19 cellular contexts compared by ENCODE assay signal in genomic region chr11:112367453-112367852, GRCh38.
A peak's percentile ranks its signal among the peaks of the same experiment; 100 is the strongest.
DNase-seq lines count a peak whose midpoint lies in the region; ATAC-seq and TF ChIP-seq lines count a peak whose summit lies in the region.
"Had no signal": no experiment of that assay in that cellular context is flagged by ENCODE, and none has a peak within 500 bp of the region (broad histone marks: within the 10 kb centered on the region; RNA-seq: fewer than 3 reads in every experiment).

No MANE protein-coding gene starts in this region.

- dilution Hi-C loops in IMR-90 (cut with HindIII; ENCODE audit: low sequenced_read_pairs, unreplicated experiment): no loop called here

- H3K27me3 ChIP-seq in IMR-90 (ENCODE audit: control insufficient read depth, insufficient read depth, low read length) (no peaks in the 10 kb centered on the region), endodermal cell (ENCODE audit: control insufficient read depth, insufficient read depth, low read length, poor library complexity, severe bottlenecking) (no peaks in the 10 kb centered on the region), vagina (no peaks in the 10 kb centered on the region)
- H3K27me3 ChIP-seq: BLaER1 had no signal

- intact Hi-C loops in IMR-90 (cut with micrococcal nuclease) (loop anchor here (5.0 kb wide), 1 partner anchor 145 kb away; no protein-coding TSS in a partner anchor), vagina (cut with DNase I) (no loop called here)

- no peak overlapping the region for H2AFZ ChIP-seq in IMR-90 (replicated peaks; ENCODE audit: low read length, poor library complexity)

- H2BK20ac ChIP-seq in IMR-90 (ENCODE audit: low read depth, low read length): peak overlapping the region; percentile 93

- H3K4me1 Mint-ChIP-seq in endodermal cell (peaks cover 16% of the 10 kb centered on the region), neural crest cell (peaks cover 13% of the 10 kb centered on the region)
- no peaks in the 10 kb centered on the region for H3K4me1 Mint-ChIP-seq in activated CD8-positive, alpha-beta T cell treated with anti-CD3 and anti-CD28 coated beads, Interleukin-2, amount 10 ng/mL, durations not matched to agents 7 days and 5 days (ENCODE audit: low read depth)
- H3K4me1 Mint-ChIP-seq: B cell; CD4-positive, CD25-positive, alpha-beta regulatory T cell had no signal

- no peak overlapping the region for H3K4me2 ChIP-seq in IMR-90 (ENCODE audit: low read depth, low read length)
- H3K4me2 ChIP-seq: BLaER1 had no signal

- in situ Hi-C loops in IMR-90 (cut with MboI; ENCODE audit: low sequenced_read_pairs): loop anchor here (10.0 kb wide), 1 partner anchor 143 kb away; the partner anchor contains the start of gene PTS

- H3K4me3 Mint-ChIP-seq in endodermal cell: no peak overlapping the region
- no peak overlapping the region for H3K4me3 Mint-ChIP-seq in neural crest cell
- H3K4me3 Mint-ChIP-seq in activated CD8-positive, alpha-beta T cell treated with anti-CD3 and anti-CD28 coated beads, Interleukin-2, amount 10 ng/mL, durations not matched to agents 7 days and 5 days: no peak overlapping the region
- H3K4me3 Mint-ChIP-seq: B cell; CD4-positive, CD25-positive, alpha-beta regulatory T cell; CD8-positive, alpha-beta T cell had no signal

- 70% methylated on average over 2 of the region's 3 CpGs; no CpG with 5 or more reads in 1 of the 2 experiments for WGBS in IMR-90 (ENCODE audit: extremely low coverage in 2 of 2, insufficient read length in 1 of 2), 2 experiments
- 67 to 84% methylated on average over 3 of the region's 3 CpGs for WGBS in endodermal cell (ENCODE audit: insufficient coverage in 1 of 2, insufficient read length in 1 of 2), 2 experiments

- no peak overlapping the region for H3K27ac ChIP-seq in IMR-90 (ENCODE audit: insufficient read depth, low read length)
- peak overlapping the region; percentile 10 for H3K27ac ChIP-seq in endodermal cell (ENCODE audit: low read depth, low read length)
- peak overlapping the region; percentile 78 for H3K27ac ChIP-seq in vagina
- H3K27ac ChIP-seq: BLaER1, C4-2B had no signal

- peak overlapping the region; percentile 89 for H4K91ac ChIP-seq in IMR-90 (ENCODE audit: insufficient read depth, low read depth, low read length)

- H3K9me3 Mint-ChIP-seq in endodermal cell (peaks cover 6% of the 10 kb centered on the region), neural crest cell (no peaks in the 10 kb centered on the region)
- no peaks in the 10 kb centered on the region for H3K9me3 Mint-ChIP-seq in activated CD8-positive, alpha-beta T cell treated with anti-CD3 and anti-CD28 coated beads, Interleukin-2, amount 10 ng/mL, durations not matched to agents 7 days and 5 days (ENCODE audit: insufficient read depth)

- peaks cover 28% of the 10 kb centered on the region for H3K9me1 ChIP-seq in IMR-90 (ENCODE audit: insufficient read depth, low read length)

- peak overlapping the region; percentile 33; the same call in 1 of the 2 replicates for H3K23ac ChIP-seq in IMR-90 (ENCODE audit: low read depth, low read length)

- H2AK9ac ChIP-seq in IMR-90 (replicated peaks; ENCODE audit: low read depth, low read length, poor library complexity): no peak overlapping the region

- peak overlapping the region; percentile 42 for H2BK5ac ChIP-seq in IMR-90 (ENCODE audit: low read depth, low read length, poor library complexity, severe bottlenecking)

- H2BK15ac ChIP-seq in IMR-90 (ENCODE audit: low read depth, low read length): peak overlapping the region; percentile 78; the same call in 2 of the 3 replicates

- POLR2A ChIA-PET in IMR-90 (lab: Charles Lee; ENCODE audit: unreplicated experiment): no interaction called here
- POLR2A ChIA-PET in activated CD8-positive, alpha-beta T cell treated with anti-CD3 and anti-CD28 coated beads, Interleukin-2, amount 10 ng/mL, durations not matched to agents 7 days and 5 days (lab: Charles Lee): no interaction called here

- H3K4me3 ChIP-seq in IMR-90 (ENCODE audit: insufficient read depth, low read depth, low read length) (no peak overlapping the region), endodermal cell (ENCODE audit: low read length) (no peak overlapping the region), vagina (no peak overlapping the region)
- H3K4me3 ChIP-seq: BLaER1, GM12878, HAP-1 had no signal

- peak overlapping the region; percentile 85 for H2AK5ac ChIP-seq in IMR-90 (ENCODE audit: low read depth, low read length)

- no peaks in the 10 kb centered on the region for H4K20me1 ChIP-seq in IMR-90 (ENCODE audit: insufficient read depth, low read length)
- H4K20me1 ChIP-seq: BLaER1 had no signal

- H3K4ac ChIP-seq in IMR-90 (ENCODE audit: low read depth, low read length): peak overlapping the region; percentile 93

- H3K36me3 ChIP-seq in IMR-90 (ENCODE audit: control insufficient read depth, insufficient read depth, low read length) (no peaks in the 10 kb centered on the region), endodermal cell (ENCODE audit: control insufficient read depth, insufficient read depth, low read length) (no peaks in the 10 kb centered on the region), vagina (no peaks in the 10 kb centered on the region)
- H3K36me3 ChIP-seq: BLaER1, HAP-1 had no signal

- H3K56ac ChIP-seq in IMR-90 (ENCODE audit: extremely low read depth, insufficient read depth, low read length): no peak overlapping the region

- peak overlapping the region; percentile 30 to 80 for H4K8ac ChIP-seq in IMR-90 (ENCODE audit: low read depth in 2 of 2, low read length in 2 of 2)

- no peak overlapping the region for H3K9ac ChIP-seq in IMR-90 (ENCODE audit: low read depth, low read length)
- no peak overlapping the region for H3K9ac ChIP-seq in endodermal cell (ENCODE audit: extremely low read depth, low read length, poor library complexity, severe bottlenecking)
- H3K9ac ChIP-seq: BLaER1 had no signal

- H3K36me3 Mint-ChIP-seq in endodermal cell (ENCODE audit: low read depth) (no peaks in the 10 kb centered on the region), neural crest cell (ENCODE audit: low read depth) (no peaks in the 10 kb centered on the region)
- H3K36me3 Mint-ChIP-seq in activated CD8-positive, alpha-beta T cell treated with anti-CD3 and anti-CD28 coated beads, Interleukin-2, amount 10 ng/mL, durations not matched to agents 7 days and 5 days (ENCODE audit: low read depth): no peaks in the 10 kb centered on the region

- H3K14ac ChIP-seq in IMR-90 (replicated peaks; ENCODE audit: low read depth, low read length): peak overlapping the region; percentile 75

- no peak for ATAC-seq in IMR-90 (ENCODE audit: low read depth)
- no peak for ATAC-seq in activated CD8-positive, alpha-beta T cell treated with anti-CD3 and anti-CD28 coated beads, Interleukin-2, amount 10 ng/mL, durations not matched to agents 7 days and 5 days
- ATAC-seq: CD8-positive, alpha-beta T cell; GM12878 had no signal

- H3K27me3 Mint-ChIP-seq in endodermal cell (ENCODE audit: insufficient read depth) (peaks cover 4% of the 10 kb centered on the region), neural crest cell (ENCODE audit: low read depth) (peaks cover 3% of the 10 kb centered on the region)
- H3K27me3 Mint-ChIP-seq in activated CD8-positive, alpha-beta T cell treated with anti-CD3 and anti-CD28 coated beads, Interleukin-2, amount 10 ng/mL, durations not matched to agents 7 days and 5 days (ENCODE audit: low read depth): no peaks in the 10 kb centered on the region
- H3K27me3 Mint-ChIP-seq: B cell; CD4-positive, CD25-positive, alpha-beta regulatory T cell had no signal

- peak overlapping the region; percentile 83 for H4K5ac ChIP-seq in IMR-90 (ENCODE audit: low read depth, low read length)

- H3K79me1 ChIP-seq in IMR-90 (ENCODE audit: low read depth in 1 of 2, low read length in 2 of 2): no peaks in the 10 kb centered on the region

- peak overlapping the region; percentile 87 for H3K18ac ChIP-seq in IMR-90 (ENCODE audit: low read depth, low read length)

- no peak overlapping the region for H3K27ac Mint-ChIP-seq in endodermal cell
- H3K27ac Mint-ChIP-seq in neural crest cell (ENCODE audit: unreplicated experiment): peak overlapping the region; percentile 30
- no peak overlapping the region for H3K27ac Mint-ChIP-seq in activated CD8-positive, alpha-beta T cell treated with anti-CD3 and anti-CD28 coated beads, Interleukin-2, amount 10 ng/mL, durations not matched to agents 7 days and 5 days
- H3K27ac Mint-ChIP-seq: B cell; CD4-positive, CD25-positive, alpha-beta regulatory T cell; CD8-positive, alpha-beta T cell had no signal

- no peaks in the 10 kb centered on the region for H3K9me3 ChIP-seq in IMR-90 (ENCODE audit: control insufficient read depth, insufficient read depth, low read length)
- H3K9me3 ChIP-seq in endodermal cell (ENCODE audit: control insufficient read depth, low read length): no peaks in the 10 kb centered on the region
- H3K9me3 ChIP-seq in vagina: no peaks in the 10 kb centered on the region
- H3K9me3 ChIP-seq: BLaER1, Caco-2, HAP-1 had no signal

- no peak for TF ChIP-seq POLR2A in IMR-90 (IDR thresholded peaks at IDR 0.05; ENCODE audit: low read depth, low read length)
- no peak for TF ChIP-seq POLR2A in vagina (IDR thresholded peaks at IDR 0.05)

- TF ChIP-seq RAD21 in IMR-90 (IDR thresholded peaks at IDR 0.05; ENCODE audit: low read length): no peak

- H3K4me1 ChIP-seq in IMR-90 (ENCODE audit: control insufficient read depth, insufficient read depth, low read length) (peaks cover 31% of the 10 kb centered on the region), endodermal cell (ENCODE audit: control insufficient read depth, insufficient read depth, low read length) (no peaks in the 10 kb centered on the region), vagina (peaks cover 33% of the 10 kb centered on the region)
- H3K4me1 ChIP-seq: BLaER1, Caco-2, HAP-1 had no signal

- DNase-seq in IMR-90 (no peak), endodermal cell (no peak), neural crest cell (ENCODE audit: low read depth, low spot score) (no peak), vagina (ENCODE audit: extremely low spot score in 2 of 2) (peak; percentile 32 to 58), GM19238 (ENCODE audit: insufficient read length, low spot score) (no peak), NCI-H748 (lab: John Stamatoyannopoulos, UW; ENCODE audit: unreplicated experiment) (no peak)
- no peak for DNase-seq in activated CD8-positive, alpha-beta T cell treated with anti-CD3 and anti-CD28 coated beads, Interleukin-2, amount 10 ng/mL, durations not matched to agents 7 days and 5 days
- DNase-seq: Caco-2; CD4-positive, CD25-positive, alpha-beta regulatory T cell; CD8-positive, alpha-beta T cell; DMS 273 treated with DMSO at 0.1 percent for 48 hours; DMS79; GDM1; GOT3 had no signal

- BruUV-seq in IMR-90 (replicated peaks; lab: Mats Ljungman, UMichigan): no TSS peak

- peak overlapping the region; percentile 96 for H2BK120ac ChIP-seq in IMR-90 (ENCODE audit: low read depth, low read length)

- CTCF ChIA-PET in IMR-90 (lab: Yijun Ruan, JAX): no interaction called here
- CTCF ChIA-PET in activated CD8-positive, alpha-beta T cell treated with anti-CD3 and anti-CD28 coated beads, Interleukin-2, amount 10 ng/mL, durations not matched to agents 7 days and 5 days (lab: Charles Lee): no interaction called here

- no peak for TF ChIP-seq CTCF in IMR-90 (conservative IDR thresholded peaks at IDR 0.05; ENCODE audit: low read depth, low read length)
- TF ChIP-seq CTCF in endodermal cell (conservative IDR thresholded peaks at IDR 0.05): no peak
- no peak for TF ChIP-seq CTCF in neural crest cell (conservative IDR thresholded peaks at IDR 0.05)
- TF ChIP-seq CTCF in vagina (IDR thresholded peaks at IDR 0.05): no peak

TF ChIP-seq in IMR-90, 13 proteins besides CTCF, POLR2A, EP300 and RAD21 (continues in another document):
- TF ChIP-seq MXI1 (IDR thresholded peaks at IDR 0.05; ENCODE audit: borderline replicate concordance, low read depth, low read length): no peak

Comparison
In these comparisons a context has a peak if more than half of its experiments do, and no peak if none do; other contexts are left out.
1. DNase-seq: peak in vagina (2 of 2); none in IMR-90 (single experiment), endodermal cell (single experiment), neural crest cell (single experiment), activated CD8-positive, alpha-beta T cell treated with anti-CD3 and anti-CD28 coated beads, Interleukin-2, amount 10 ng/mL, durations not matched to agents 7 days and 5 days (single experiment), GM19238 (single experiment) and NCI-H748 (single experiment).